17 cellular contexts compared by ENCODE assay signal in the genomic region with DNA sequence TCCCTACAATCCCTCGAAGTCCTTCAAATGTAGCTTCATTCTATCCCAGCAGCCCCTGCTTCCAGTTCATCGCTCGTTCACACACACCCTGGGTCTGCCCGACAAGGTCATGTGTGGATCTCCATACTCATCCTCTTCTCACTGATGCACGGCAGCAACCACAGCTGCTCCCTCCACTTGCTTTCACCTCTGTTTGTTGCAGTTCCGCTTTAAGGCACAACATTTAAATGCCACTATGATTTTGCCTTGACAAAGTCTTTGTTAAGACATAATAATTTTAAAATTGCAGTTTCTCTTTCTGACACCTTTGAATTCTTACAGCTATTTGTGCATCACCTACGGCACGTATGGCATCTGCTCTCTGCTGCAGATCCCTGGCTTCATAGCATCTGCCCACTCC. TPM values are rescaled to one million over a fixed set of nuclear protein-coding genes. Genes with fewer than 3 reads are reported as not detected.
DNase-seq lines count a peak whose midpoint lies in the region; ATAC-seq, FAIRE-seq and TF ChIP-seq lines count a peak whose summit lies in the region.
"Had no signal": no experiment of that assay in that cellular context is flagged by ENCODE, and none has a peak within 500 bp of the region (broad histone marks: within the 10 kb centered on the region; RNA-seq: fewer than 3 reads in every experiment).

No MANE protein-coding gene starts in this region.

- H3K4me1 Mint-ChIP-seq in natural killer cell treated with Interleukin-12 subunit alpha and Interleukin-12 subunit beta and Interleukin-15 and Interleukin-18, amount 100 ng/mL, for 72 hours (ENCODE audit: low read depth in 2 of 2), result peaks cover 8 to 17% of the 10 kb centered on the region in 2 donors
- H3K4me1 Mint-ChIP-seq in natural killer cell, result no peaks in the 10 kb centered on the region

- H3K27me3 ChIP-seq in SU-DHL-6 (ENCODE audit: low read length), result no peaks in the 10 kb centered on the region
- no peaks in the 10 kb centered on the region for H3K27me3 ChIP-seq in pancreas

- H3K4me3 Mint-ChIP-seq in natural killer cell treated with Interleukin-12 subunit alpha and Interleukin-12 subunit beta and Interleukin-15 and Interleukin-18, amount 100 ng/mL, for 72 hours, result peak overlapping the region; percentile 19
- H3K4me3 Mint-ChIP-seq in natural killer cell, result no peak overlapping the region
- H3K4me3 Mint-ChIP-seq: CD4-positive, alpha-beta T cell had no signal

- no peak overlapping the region for H3K27ac ChIP-seq in SU-DHL-6 (ENCODE audit: low read depth, low read length)
- H3K27ac ChIP-seq in pancreas, result no peak overlapping the region
- H3K27ac ChIP-seq: GM23248 had no signal

- DNase-seq in natural killer cell treated with Interleukin-12 subunit alpha and Interleukin-12 subunit beta and Interleukin-15 and Interleukin-18, amount 100 ng/mL, for 72 hours (ENCODE audit: low spot score), result no peak
- DNase-seq in natural killer cell (no peak), pancreas (no peak), cerebellar cortex (ENCODE audit: low spot score) (no peak), LoVo (ENCODE audit: low spot score) (no peak)
- DNase-seq: ACHN; CD4-positive, alpha-beta T cell; GM23248; NCI-H1105 treated with DMSO at 0.1 percent for 48 hours; NCI-H187; Right ventricle myocardium superior; T-helper 2 cell had no signal

- H3K4me3 ChIP-seq in SU-DHL-6 (ENCODE audit: insufficient read depth, low read length, poor library complexity, severe bottlenecking) (no peak overlapping the region), pancreas (no peak overlapping the region)
- H3K4me3 ChIP-seq: GM23248 had no signal

- no peaks in the 10 kb centered on the region for H3F3A ChIP-seq in SU-DHL-6 (ENCODE audit: insufficient read depth)

- intact Hi-C loops in natural killer cell (cut with micrococcal nuclease) (no loop called here), pancreas (cut with DNase I) (no loop called here)

- no peak overlapping the region for H3K27ac Mint-ChIP-seq in natural killer cell treated with Interleukin-12 subunit alpha and Interleukin-12 subunit beta and Interleukin-15 and Interleukin-18, amount 100 ng/mL, for 72 hours
- no peak overlapping the region for H3K27ac Mint-ChIP-seq in natural killer cell
- H3K27ac Mint-ChIP-seq: CD4-positive, alpha-beta T cell had no signal

- ATAC-seq in natural killer cell treated with Interleukin-12 subunit alpha and Interleukin-12 subunit beta and Interleukin-15 and Interleukin-18, amount 100 ng/mL, for 72 hours, result no peak
- ATAC-seq in natural killer cell (no peak), HG02885 (IDR thresholded peaks at IDR 0.05; ENCODE audit: poor library complexity, unreplicated experiment) (peak; percentile 52), pancreas (no peak)
- ATAC-seq: Panc1, SK-N-SH treated with all-trans-retinoic acid at 6 μM for 48 hours had no signal

- no peaks in the 10 kb centered on the region for H3K9me3 Mint-ChIP-seq in natural killer cell treated with Interleukin-12 subunit alpha and Interleukin-12 subunit beta and Interleukin-15 and Interleukin-18, amount 100 ng/mL, for 72 hours
- H3K9me3 Mint-ChIP-seq in natural killer cell, result no peaks in the 10 kb centered on the region
- H3K9me3 Mint-ChIP-seq: CD4-positive, alpha-beta T cell had no signal

- no peaks in the 10 kb centered on the region for H3K4me1 ChIP-seq in pancreas

- FAIRE-seq in pancreas (lab: Jason Lieb, UNC), result no peak
- FAIRE-seq: HTR-8/SVneo had no signal

- WGBS in pancreas, 2 donors, result 77 to 81% methylated on average over 8 of the region's 8 CpGs

- no peaks in the 10 kb centered on the region for H4K20me1 ChIP-seq in SU-DHL-6 (ENCODE audit: low read depth, low read length)

- H3K36me3 ChIP-seq in SU-DHL-6 (ENCODE audit: low read length) (no peaks in the 10 kb centered on the region), pancreas (no peaks in the 10 kb centered on the region)

- H3K9me3 ChIP-seq in SU-DHL-6 (ENCODE audit: insufficient read depth, low read length) (no peaks in the 10 kb centered on the region), pancreas (no peaks in the 10 kb centered on the region)

- H3K9ac ChIP-seq in SU-DHL-6 (ENCODE audit: low read length), result no peak overlapping the region
- H3K9ac ChIP-seq: GM23248 had no signal

- H3K79me2 ChIP-seq in SU-DHL-6 (ENCODE audit: insufficient read depth, low read length), result no peaks in the 10 kb centered on the region

- no peaks in the 10 kb centered on the region for H3K36me3 Mint-ChIP-seq in natural killer cell treated with Interleukin-12 subunit alpha and Interleukin-12 subunit beta and Interleukin-15 and Interleukin-18, amount 100 ng/mL, for 72 hours
- no peaks in the 10 kb centered on the region for H3K36me3 Mint-ChIP-seq in natural killer cell

- TF ChIP-seq CTCF in natural killer cell (IDR thresholded peaks at IDR 0.05) (no peak), SU-DHL-6 (IDR thresholded peaks at IDR 0.05; ENCODE audit: insufficient read depth, low read length, poor library complexity, severe bottlenecking) (no peak), pancreas (IDR thresholded peaks at IDR 0.05) (no peak)

- H3K9me2 ChIP-seq in SU-DHL-6 (replicated peaks; ENCODE audit: insufficient read depth, low read length), result no peaks in the 10 kb centered on the region

- no peak overlapping the region for H2AFZ ChIP-seq in SU-DHL-6 (ENCODE audit: low read depth, low read length, severe bottlenecking)
- H2AFZ ChIP-seq: GM23248 had no signal

- H3K27me3 Mint-ChIP-seq in natural killer cell treated with Interleukin-12 subunit alpha and Interleukin-12 subunit beta and Interleukin-15 and Interleukin-18, amount 100 ng/mL, for 72 hours, result peaks cover 15 to 16% of the 10 kb centered on the region in 2 donors
- peaks cover 10 to 15% of the 10 kb centered on the region in 2 donors for H3K27me3 Mint-ChIP-seq in natural killer cell (ENCODE audit: low read depth in 2 of 2)

- H3K4me2 ChIP-seq in SU-DHL-6 (ENCODE audit: low read depth, low read length, poor library complexity, severe bottlenecking), result peak overlapping the region; percentile 20

RNA-seq across cellular contexts. Expression of a gene that starts 1.8 kb away (rescaled TPM):
- total RNA-seq in natural killer cell treated with Interleukin-12 subunit alpha and Interleukin-12 subunit beta and Interleukin-15 and Interleukin-18, amount 100 ng/mL, for 72 hours, result 10 to 100 TPM in 1 of 2 donors, 1 to 10 TPM in 1; 6.2 to 13.0 TPM
- total RNA-seq in natural killer cell (not detected), pancreas (not detected)
- not detected for polyA plus RNA-seq in pancreas
- total RNA-seq: GM23248, Right ventricle myocardium superior had no signal
- polyA plus RNA-seq: GM23248 had no signal

RNA-seq across cellular contexts. Expression of a gene that starts 43.4 kb away (rescaled TPM):
- 10 to 100 TPM; 15.9 to 25.0 TPM for total RNA-seq in natural killer cell treated with Interleukin-12 subunit alpha and Interleukin-12 subunit beta and Interleukin-15 and Interleukin-18, amount 100 ng/mL, for 72 hours
- total RNA-seq in natural killer cell (10 to 100 TPM; 20.2 to 24.1 (median 21.8) TPM), pancreas (10 to 100 TPM in 3 of 6 donors, 1 to 10 TPM in 3; 7.8 to 11.5 (median 9.3) TPM)
- 1 to 10 TPM; 3.6 to 5.2 TPM for polyA plus RNA-seq in pancreas

RNA-seq across cellular contexts. Expression of a gene that starts 43.5 kb away (rescaled TPM):
- total RNA-seq in natural killer cell treated with Interleukin-12 subunit alpha and Interleukin-12 subunit beta and Interleukin-15 and Interleukin-18, amount 100 ng/mL, for 72 hours, result 10 to 100 TPM; 40.6 to 47.8 TPM
- 10 to 100 TPM; 38.7 to 52.4 (median 45.3) TPM for total RNA-seq in natural killer cell
- total RNA-seq in pancreas, result 10 to 100 TPM in 5 of 6 donors, 1 to 10 TPM in 1; 9.1 to 21.6 (median 16.3) TPM
- polyA plus RNA-seq in pancreas, result 10 to 100 TPM in 1 of 2 donors, 1 to 10 TPM in 1; 6.9 to 14.6 TPM

Comparison
In these comparisons a context has a peak if more than half of its experiments do, and no peak if none do; other contexts are left out.
1. RNA of a gene that starts 1.8 kb away (total RNA-seq): 6.2 to 13.0 TPM in natural killer cell treated with Interleukin-12 subunit alpha and Interleukin-12 subunit beta and Interleukin-15 and Interleukin-18, amount 100 ng/mL, for 72 hours; not detected in natural killer cell and not detected in pancreas; every median in the first group is over 4 times any median in the second.